ENCODE assay signal across 8 cellular contexts in the genomic region with DNA sequence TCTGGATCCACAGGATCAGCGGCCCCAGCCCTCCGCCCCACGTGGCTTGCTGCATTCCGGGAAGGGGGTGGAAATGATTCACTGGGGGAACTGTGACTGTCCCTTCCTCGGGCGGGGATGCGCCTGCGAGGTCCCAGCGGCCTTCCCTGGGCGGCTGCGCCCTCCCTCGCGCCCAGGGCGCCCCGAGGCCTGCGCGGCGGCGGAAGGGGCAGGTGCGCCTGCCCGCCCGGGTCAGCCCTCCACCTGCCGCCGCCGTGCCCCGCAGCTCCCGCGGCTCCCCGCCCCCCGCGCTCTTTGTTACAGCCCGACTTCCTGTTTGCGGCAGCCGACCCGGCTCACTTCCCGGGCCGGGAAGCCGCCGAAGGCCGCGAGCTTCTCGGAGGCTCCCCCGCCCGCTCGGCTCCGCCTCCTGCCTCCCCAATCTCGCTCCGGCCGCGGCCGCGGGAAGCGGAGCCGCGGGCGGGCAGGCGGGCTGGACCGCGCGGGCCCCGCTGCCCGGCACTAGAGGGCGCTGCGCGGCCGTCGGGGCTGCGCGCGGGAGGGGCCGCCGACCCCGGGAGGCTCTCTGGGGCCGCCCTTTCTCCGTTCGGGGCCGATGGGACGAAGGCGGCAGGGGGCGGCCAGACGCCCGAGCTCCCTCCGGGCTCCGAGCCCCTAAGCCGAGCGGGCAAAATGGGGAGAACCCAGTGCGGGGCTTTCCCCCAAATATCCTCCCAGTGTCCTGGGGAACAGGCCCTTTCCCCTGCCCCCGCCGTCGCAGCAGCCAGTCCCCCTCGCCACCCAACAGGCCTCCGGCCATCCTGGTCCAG. TPM values are rescaled to one million over a fixed set of nuclear protein-coding genes. Genes with fewer than 3 reads are reported as not detected.
A peak's percentile ranks its signal among the peaks of the same experiment; 100 is the strongest.
DNase-seq lines count a peak whose midpoint lies in the region; ATAC-seq, FAIRE-seq and TF ChIP-seq lines count a peak whose summit lies in the region.

No MANE protein-coding gene starts in this region.

- peak overlapping the region; percentile 86 for H3K27ac Mint-ChIP-seq in activated naive CD8-positive, alpha-beta T cell

- H3K4me1 ChIP-seq in pancreas (peaks cover 0 to 14% (median 0%) of the 10 kb centered on the region in 3 donors), upper lobe of left lung (peaks cover 48 to 59% (median 55%) of the 10 kb centered on the region in 4 donors)

- FAIRE-seq in pancreas (lab: Jason Lieb, UNC): no peak

- H3K36me3 ChIP-seq in SK-N-MC (ENCODE audit: insufficient read depth, low read length) (no peaks in the 10 kb centered on the region), pancreas (no peaks in the 10 kb centered on the region), upper lobe of left lung (peaks cover 0 to 13% (median 0%) of the 10 kb centered on the region in 4 donors)

- peak overlapping the region; percentile 80 for H3K4me3 Mint-ChIP-seq in activated naive CD8-positive, alpha-beta T cell

- peaks cover 27% of the 10 kb centered on the region for H3K4me1 Mint-ChIP-seq in activated naive CD8-positive, alpha-beta T cell (ENCODE audit: low read depth)

- peaks cover 3% of the 10 kb centered on the region for H3K36me3 Mint-ChIP-seq in activated naive CD8-positive, alpha-beta T cell

- intact Hi-C loops in Right ventricle myocardium inferior (cut with DNase I): loop anchor here (1.0 to 2.0 kb wide), 2 partner anchors 10 to 81 kb away; no protein-coding TSS in a partner anchor
- intact Hi-C loops in pancreas (cut with DNase I): no loop called here

- WGBS in pancreas, 2 donors: 2% methylated on average over 50 to 92 of the region's 92 CpGs
- WGBS in upper lobe of left lung, 2 donors: 2% methylated on average over 35 of the region's 92 CpGs; no CpG with 5 or more reads in 1 of the 2 donors

- H3K9me3 Mint-ChIP-seq in activated naive CD8-positive, alpha-beta T cell (ENCODE audit: low read depth): no peaks in the 10 kb centered on the region

- DNase-seq in DMS53 (lab: John Stamatoyannopoulos, UW): peak; percentile 97
- DNase-seq in HuH-7 (ENCODE audit: low spot score): peak; percentile 77
- no peak for DNase-seq in SK-N-MC (ENCODE audit: low read depth, low spot score)
- DNase-seq in Right ventricle myocardium inferior (ENCODE audit: missing footprints): peak; percentile 89
- peak; percentile 73 to 91 (median 82) for DNase-seq in pancreas
- peak; percentile 81 to 96 for DNase-seq in upper lobe of left lung

- TF ChIP-seq POLR2A in upper lobe of left lung (IDR thresholded peaks at IDR 0.05): peak in 2 of 4 donors; percentile 55 to 76

- no peaks in the 10 kb centered on the region for H3K9me3 ChIP-seq in SK-N-MC (ENCODE audit: low read depth, low read length)
- H3K9me3 ChIP-seq in pancreas: no peaks in the 10 kb centered on the region
- no peaks in the 10 kb centered on the region for H3K9me3 ChIP-seq in upper lobe of left lung

- TF ChIP-seq CTCF in pancreas (IDR thresholded peaks at IDR 0.05): peak; percentile 31 to 57 (median 38)
- peak; percentile 91 to 98 (median 95) for TF ChIP-seq CTCF in upper lobe of left lung (IDR thresholded peaks at IDR 0.05)

- no peaks in the 10 kb centered on the region for H3K27me3 Mint-ChIP-seq in activated naive CD8-positive, alpha-beta T cell

- H3K27ac ChIP-seq in SK-N-MC: no peak overlapping the region
- peak overlapping the region; percentile 65 to 80 (median 74) for H3K27ac ChIP-seq in pancreas
- peak overlapping the region; percentile 89 to 93 (median 91) for H3K27ac ChIP-seq in upper lobe of left lung

- peak in 1 of 4 donors; percentile 46 for TF ChIP-seq EP300 in upper lobe of left lung (IDR thresholded peaks at IDR 0.05)

- H3K4me3 ChIP-seq in SK-N-MC (peak overlapping the region; percentile 86), pancreas (peak overlapping the region; percentile 26 to 52 (median 38)), upper lobe of left lung (peak overlapping the region; percentile 46 to 69 (median 55))

- H3K27me3 ChIP-seq in pancreas: no peaks in the 10 kb centered on the region
- no peaks in the 10 kb centered on the region for H3K27me3 ChIP-seq in upper lobe of left lung

- ATAC-seq in GM21381 (IDR thresholded peaks at IDR 0.05; ENCODE audit: unreplicated experiment): peak; percentile 70
- ATAC-seq in Right ventricle myocardium inferior: peak; percentile 86
- ATAC-seq in pancreas: peak; percentile 90 to 93 (median 91)
- ATAC-seq in upper lobe of left lung (ENCODE audit: low FRiP score in 2 of 2): peak; percentile 86 to 96

- peak overlapping the region; percentile 78 for H3K9ac ChIP-seq in SK-N-MC (ENCODE audit: insufficient read length)

RNA-seq across cellular contexts. Expression of a gene that starts 11.5 kb away (rescaled TPM):
- total RNA-seq in Right ventricle myocardium inferior (0.81 TPM), pancreas (10 to 100 TPM in 1 of 6 donors, 1 to 10 TPM in 4, under 1 TPM in 1; 0.40 to 90.5 (median 2.2) TPM), upper lobe of left lung (10 to 100 TPM in 1 of 6 donors, 1 to 10 TPM in 5; 2.6 to 11.1 (median 3.4) TPM)
- polyA plus RNA-seq in pancreas: 1 to 10 TPM; 2.5 to 6.1 TPM

RNA-seq across cellular contexts. Expression of a gene that starts 12.6 kb away (rescaled TPM):
- total RNA-seq in Right ventricle myocardium inferior (11.1 TPM), pancreas (1 to 10 TPM; 1.3 to 4.5 (median 1.9) TPM), upper lobe of left lung (10 to 100 TPM in 5 of 6 donors, 1 to 10 TPM in 1; 9.5 to 38.0 (median 13.7) TPM)
- polyA plus RNA-seq in pancreas: 1 to 10 TPM; 2.6 to 4.8 TPM

RNA-seq across cellular contexts. Expression of a gene that starts 47.5 kb away (rescaled TPM):
- total RNA-seq in Right ventricle myocardium inferior (20.6 TPM), pancreas (10 to 100 TPM in 1 of 6 donors, 1 to 10 TPM in 5; 4.4 to 12.5 (median 6.5) TPM), upper lobe of left lung (10 to 100 TPM; 19.9 to 43.2 (median 29.2) TPM)
- 1 to 10 TPM; 6.8 to 9.4 TPM for polyA plus RNA-seq in pancreas
